ENCODE assay signal across 32 cellular contexts in the genomic region with DNA sequence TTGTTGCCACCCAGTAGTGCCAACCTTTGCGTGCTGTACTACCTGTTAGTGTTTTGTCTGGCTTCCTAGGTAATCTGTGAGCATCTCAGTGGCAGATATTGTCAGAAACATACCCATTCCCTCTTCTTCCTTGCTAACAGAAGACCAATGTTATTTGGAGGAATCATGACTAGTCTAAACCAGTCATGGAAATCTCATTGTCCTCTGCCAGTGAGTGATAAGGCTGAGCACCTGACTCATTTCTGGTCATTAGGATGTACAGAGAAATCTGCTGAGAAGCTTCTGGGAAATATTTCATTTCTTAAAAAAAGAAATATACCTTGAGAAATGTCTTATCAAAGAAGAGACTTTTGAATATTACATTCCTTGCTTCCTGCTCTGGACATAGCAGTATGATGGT.
"Had no signal": no experiment of that assay in that cellular context is flagged by ENCODE, and none has a peak within 500 bp of the region (broad histone marks: within the 10 kb centered on the region; RNA-seq: fewer than 3 reads in every experiment).

No MANE protein-coding gene starts in this region.

- H3K36me3 ChIP-seq: ascending aorta had no signal

- H3K27me3 ChIP-seq: ascending aorta had no signal

- H3K27ac ChIP-seq: ascending aorta, KMS-11, VCaP had no signal

- H3K4me3 ChIP-seq: ascending aorta had no signal

- H3K9me3 ChIP-seq: ascending aorta had no signal

- ATAC-seq: activated CD8-positive, alpha-beta memory T cell treated with anti-CD3 and anti-CD28 coated beads, Interleukin-2, amount 10 ng/mL, durations not matched to agents 7 days and 5 days; activated naive CD8-positive, alpha-beta T cell treated with anti-CD3 and anti-CD28 coated beads, Interleukin-2, amount 50 U/mL, for 24 hours; PC-3 had no signal

- DNase-seq: activated B cell treated with CpG ODN at 0.5 μM for 24 hours; activated CD4-positive, alpha-beta memory T cell treated with anti-CD3 and anti-CD28 coated beads, Interleukin-2, amount 10 ng/mL, durations not matched to agents 7 days and 5 days; activated CD4-positive, alpha-beta T cell treated with anti-CD3 and anti-CD28 coated beads for 48 hours; activated CD4-positive, CD25-positive, alpha-beta regulatory T cell treated with anti-CD3 and anti-CD28 coated beads, Interleukin-2, amount 50 U/mL, for 72 hours; activated CD8-positive, alpha-beta memory T cell treated with anti-CD3 and anti-CD28 coated beads for 24 hours; activated CD8-positive, alpha-beta memory T cell treated with anti-CD3 and anti-CD28 coated beads, Interleukin-2, amount 10 ng/mL, durations not matched to agents 7 days and 5 days; activated CD8-positive, alpha-beta memory T cell treated with anti-CD3 and anti-CD28 coated beads, Interleukin-2, amount 50 U/mL, for 48 hours; activated effector memory CD4-positive, alpha-beta T cell treated with Interleukin-2 at 50 U/mL for 16 hours; activated naive CD4-positive, alpha-beta T cell treated with anti-CD3 and anti-CD28 coated beads, Interleukin-2, amount 10 ng/mL, durations not matched to agents 7 days and 5 days; activated naive CD8-positive, alpha-beta T cell treated with anti-CD3 and anti-CD28 coated beads, Interleukin-2, amount 50 U/mL, for 24 hours; activated T-cell treated with anti-CD3 and anti-CD28 coated beads, Interleukin-2, amount 50 U/mL, for 48 hours; amniotic stem cell; MM.1S; MV-4-11; NCI-H1092; NCI-H1436 treated with DMSO at 0.1 percent for 48 hours; NCI-H1694 treated with DMSO at 0.1 percent for 48 hours; NCI-H2029; NCI-H2171; NCI-H510A; NCI-H526; NCI-H748 treated with DMSO at 0.1 percent for 48 hours; NK-92 treated with Interleukin-12 subunit alpha and Interleukin-12 subunit beta, amount 100 ng/mL, for 24 hours; PC-3; Right ventricle myocardium superior; SW 1271; T-helper 1 cell; T-helper 2 cell; T-helper 9 cell had no signal
